Comparison of ENCODE assay signal across 22 cellular contexts in genomic region chr7:127337581-127337980, GRCh38.
"Had no signal": no experiment of that assay in that cellular context is flagged by ENCODE, and none has a peak within 500 bp of the region (broad histone marks: within the 10 kb centered on the region; RNA-seq: fewer than 3 reads in every experiment).

No MANE protein-coding gene starts in this region.

- H3K27ac ChIP-seq: epithelial cell of prostate, gastrocnemius medialis, neural progenitor cell, parathyroid adenoma, sigmoid colon, thoracic aorta, tibial nerve, upper lobe of right lung, uterus had no signal

- H3K9me3 ChIP-seq: gastrocnemius medialis, sigmoid colon, upper lobe of right lung, uterus had no signal

- ATAC-seq: esophagus mucosa; gastrocnemius medialis; naive thymus-derived CD4-positive, alpha-beta T cell; stimulated activated effector memory CD8-positive, alpha-beta T cell treated with anti-CD3 and anti-CD28 coated beads, Interleukin-12 subunit alpha, Interleukin-12 subunit beta, amount 100 ng/mL, for 72 hours; upper lobe of right lung had no signal

- DNase-seq: effector CD8-positive, alpha-beta T cell; endodermal cell; foreskin fibroblast; gastrocnemius medialis; head of caudate nucleus; hippocampal formation; mesenchymal stem cell; naive thymus-derived CD4-positive, alpha-beta T cell; sigmoid colon; stimulated activated CD4-positive, alpha-beta T cell treated with anti-CD3 and anti-CD28 coated beads, Interleukin-2, amount 100 ng/mL, for 24 hours; stimulated activated CD4-positive, alpha-beta T cell treated with anti-CD3 and anti-CD28 coated beads, Interleukin-4, amount 100 ng/mL, for 24 hours; stimulated activated naive CD4-positive, alpha-beta T cell treated with Interleukin-2 at 50 U/mL for 16 hours; substantia nigra; upper lobe of right lung; uterus had no signal

- H3K36me3 ChIP-seq: gastrocnemius medialis, neural progenitor cell, sigmoid colon, thoracic aorta, tibial nerve, upper lobe of right lung, uterus had no signal

- H3K4me3 ChIP-seq: gastrocnemius medialis, neural progenitor cell, sigmoid colon, thoracic aorta, tibial nerve, upper lobe of right lung, uterus had no signal

- H3K27me3 ChIP-seq: gastrocnemius medialis, tibial nerve, uterus had no signal

- H3K4me1 ChIP-seq: gastrocnemius medialis, neural progenitor cell, parathyroid adenoma, sigmoid colon, tibial nerve, upper lobe of right lung, uterus had no signal
